In genomic region chr11:99645934-99646333, GRCh38 we compare ENCODE assay signal across 2 cellular contexts.
A peak's percentile ranks its signal among the peaks of the same experiment; 100 is the strongest.
TF ChIP-seq lines count a peak whose summit lies in the region.

No MANE protein-coding gene starts in this region.

TF ChIP-seq in liver, 16 proteins besides CTCF, POLR2A, EP300 and RAD21 (continued from another document):
- TF ChIP-seq, protein P1, sequence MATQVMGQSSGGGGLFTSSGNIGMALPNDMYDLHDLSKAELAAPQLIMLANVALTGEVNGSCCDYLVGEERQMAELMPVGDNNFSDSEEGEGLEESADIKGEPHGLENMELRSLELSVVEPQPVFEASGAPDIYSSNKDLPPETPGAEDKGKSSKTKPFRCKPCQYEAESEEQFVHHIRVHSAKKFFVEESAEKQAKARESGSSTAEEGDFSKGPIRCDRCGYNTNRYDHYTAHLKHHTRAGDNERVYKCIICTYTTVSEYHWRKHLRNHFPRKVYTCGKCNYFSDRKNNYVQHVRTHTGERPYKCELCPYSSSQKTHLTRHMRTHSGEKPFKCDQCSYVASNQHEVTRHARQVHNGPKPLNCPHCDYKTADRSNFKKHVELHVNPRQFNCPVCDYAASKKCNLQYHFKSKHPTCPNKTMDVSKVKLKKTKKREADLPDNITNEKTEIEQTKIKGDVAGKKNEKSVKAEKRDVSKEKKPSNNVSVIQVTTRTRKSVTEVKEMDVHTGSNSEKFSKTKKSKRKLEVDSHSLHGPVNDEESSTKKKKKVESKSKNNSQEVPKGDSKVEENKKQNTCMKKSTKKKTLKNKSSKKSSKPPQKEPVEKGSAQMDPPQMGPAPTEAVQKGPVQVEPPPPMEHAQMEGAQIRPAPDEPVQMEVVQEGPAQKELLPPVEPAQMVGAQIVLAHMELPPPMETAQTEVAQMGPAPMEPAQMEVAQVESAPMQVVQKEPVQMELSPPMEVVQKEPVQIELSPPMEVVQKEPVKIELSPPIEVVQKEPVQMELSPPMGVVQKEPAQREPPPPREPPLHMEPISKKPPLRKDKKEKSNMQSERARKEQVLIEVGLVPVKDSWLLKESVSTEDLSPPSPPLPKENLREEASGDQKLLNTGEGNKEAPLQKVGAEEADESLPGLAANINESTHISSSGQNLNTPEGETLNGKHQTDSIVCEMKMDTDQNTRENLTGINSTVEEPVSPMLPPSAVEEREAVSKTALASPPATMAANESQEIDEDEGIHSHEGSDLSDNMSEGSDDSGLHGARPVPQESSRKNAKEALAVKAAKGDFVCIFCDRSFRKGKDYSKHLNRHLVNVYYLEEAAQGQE (IDR thresholded peaks at IDR 0.05) = peak; percentile 22
- TF ChIP-seq RXRA (IDR thresholded peaks at IDR 0.05) (peak; percentile 36 to 46), HNF4G (IDR thresholded peaks at IDR 0.05) (peak; percentile 34), EGR1 (IDR thresholded peaks at IDR 0.05; ENCODE audit: low read depth in 2 of 2) (no peak), FOXA1 (IDR thresholded peaks at IDR 0.05) (no peak), FOXA2 (IDR thresholded peaks at IDR 0.05) (no peak), TAF1 (conservative IDR thresholded peaks at IDR 0.05) (peak; percentile 23)

TF ChIP-seq in HepG2, 621 proteins besides CTCF, POLR2A, EP300 and RAD21 (continued from another document):
- TF ChIP-seq, protein P2, sequence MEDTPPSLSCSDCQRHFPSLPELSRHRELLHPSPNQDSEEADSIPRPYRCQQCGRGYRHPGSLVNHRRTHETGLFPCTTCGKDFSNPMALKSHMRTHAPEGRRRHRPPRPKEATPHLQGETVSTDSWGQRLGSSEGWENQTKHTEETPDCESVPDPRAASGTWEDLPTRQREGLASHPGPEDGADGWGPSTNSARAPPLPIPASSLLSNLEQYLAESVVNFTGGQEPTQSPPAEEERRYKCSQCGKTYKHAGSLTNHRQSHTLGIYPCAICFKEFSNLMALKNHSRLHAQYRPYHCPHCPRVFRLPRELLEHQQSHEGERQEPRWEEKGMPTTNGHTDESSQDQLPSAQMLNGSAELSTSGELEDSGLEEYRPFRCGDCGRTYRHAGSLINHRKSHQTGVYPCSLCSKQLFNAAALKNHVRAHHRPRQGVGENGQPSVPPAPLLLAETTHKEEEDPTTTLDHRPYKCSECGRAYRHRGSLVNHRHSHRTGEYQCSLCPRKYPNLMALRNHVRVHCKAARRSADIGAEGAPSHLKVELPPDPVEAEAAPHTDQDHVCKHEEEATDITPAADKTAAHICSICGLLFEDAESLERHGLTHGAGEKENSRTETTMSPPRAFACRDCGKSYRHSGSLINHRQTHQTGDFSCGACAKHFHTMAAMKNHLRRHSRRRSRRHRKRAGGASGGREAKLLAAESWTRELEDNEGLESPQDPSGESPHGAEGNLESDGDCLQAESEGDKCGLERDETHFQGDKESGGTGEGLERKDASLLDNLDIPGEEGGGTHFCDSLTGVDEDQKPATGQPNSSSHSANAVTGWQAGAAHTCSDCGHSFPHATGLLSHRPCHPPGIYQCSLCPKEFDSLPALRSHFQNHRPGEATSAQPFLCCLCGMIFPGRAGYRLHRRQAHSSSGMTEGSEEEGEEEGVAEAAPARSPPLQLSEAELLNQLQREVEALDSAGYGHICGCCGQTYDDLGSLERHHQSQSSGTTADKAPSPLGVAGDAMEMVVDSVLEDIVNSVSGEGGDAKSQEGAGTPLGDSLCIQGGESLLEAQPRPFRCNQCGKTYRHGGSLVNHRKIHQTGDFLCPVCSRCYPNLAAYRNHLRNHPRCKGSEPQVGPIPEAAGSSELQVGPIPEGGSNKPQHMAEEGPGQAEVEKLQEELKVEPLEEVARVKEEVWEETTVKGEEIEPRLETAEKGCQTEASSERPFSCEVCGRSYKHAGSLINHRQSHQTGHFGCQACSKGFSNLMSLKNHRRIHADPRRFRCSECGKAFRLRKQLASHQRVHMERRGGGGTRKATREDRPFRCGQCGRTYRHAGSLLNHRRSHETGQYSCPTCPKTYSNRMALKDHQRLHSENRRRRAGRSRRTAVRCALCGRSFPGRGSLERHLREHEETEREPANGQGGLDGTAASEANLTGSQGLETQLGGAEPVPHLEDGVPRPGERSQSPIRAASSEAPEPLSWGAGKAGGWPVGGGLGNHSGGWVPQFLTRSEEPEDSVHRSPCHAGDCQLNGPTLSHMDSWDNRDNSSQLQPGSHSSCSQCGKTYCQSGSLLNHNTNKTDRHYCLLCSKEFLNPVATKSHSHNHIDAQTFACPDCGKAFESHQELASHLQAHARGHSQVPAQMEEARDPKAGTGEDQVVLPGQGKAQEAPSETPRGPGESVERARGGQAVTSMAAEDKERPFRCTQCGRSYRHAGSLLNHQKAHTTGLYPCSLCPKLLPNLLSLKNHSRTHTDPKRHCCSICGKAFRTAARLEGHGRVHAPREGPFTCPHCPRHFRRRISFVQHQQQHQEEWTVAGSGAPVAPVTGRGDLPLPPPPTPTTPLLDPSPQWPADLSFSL (CRISPR knock-in tag; IDR thresholded peaks at IDR 0.05) = no peak
- TF ChIP-seq POGZ (CRISPR knock-in tag; IDR thresholded peaks at IDR 0.05) (no peak), NFKB2 (CRISPR knock-in tag; IDR thresholded peaks at IDR 0.05; ENCODE audit: borderline replicate concordance) (no peak)
